Comparison of ENCODE assay signal across 15 cellular contexts in the genomic region with DNA sequence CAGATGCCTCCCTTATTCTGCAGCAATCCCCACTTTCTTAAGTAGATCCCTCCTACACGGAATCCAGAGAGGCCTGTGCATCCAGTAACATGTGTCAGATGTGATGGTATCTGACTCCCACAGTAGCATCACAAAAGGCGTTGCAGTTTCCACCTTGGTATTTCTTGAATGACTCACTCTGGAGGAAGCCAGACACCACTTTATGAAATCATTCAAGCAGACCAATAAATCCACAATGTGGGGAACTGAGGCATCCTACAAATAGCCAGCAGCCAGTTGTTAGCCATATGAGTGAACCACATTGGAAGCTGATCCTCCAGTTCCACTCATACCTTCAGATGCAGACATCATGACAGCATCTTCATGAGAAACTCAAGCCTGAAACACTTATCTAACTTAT.
DNase-seq lines count a peak whose midpoint lies in the region; ATAC-seq lines count a peak whose summit lies in the region.
"Had no signal": no experiment of that assay in that cellular context is flagged by ENCODE, and none has a peak within 500 bp of the region (broad histone marks: within the 10 kb centered on the region; RNA-seq: fewer than 3 reads in every experiment).

No MANE protein-coding gene starts in this region.

- DNase-seq in EH (ENCODE audit: low read depth), result peak; percentile 96
- peak; percentile 67 for DNase-seq in LHCN-M2 (ENCODE audit: low read depth)
- peak; percentile 65 for DNase-seq in skeletal muscle cell (ENCODE audit: low read depth)
- no peak for DNase-seq in NCI-H2171 (lab: John Stamatoyannopoulos, UW)
- DNase-seq: activated CD8-positive, alpha-beta memory T cell treated with anti-CD3 and anti-CD28 coated beads, Interleukin-2, amount 10 ng/mL, durations not matched to agents 7 days and 5 days; activated naive CD4-positive, alpha-beta T cell treated with anti-CD3 and anti-CD28 coated beads, Interleukin-2, amount 10 ng/mL, durations not matched to agents 7 days and 5 days; cerebellar nuclear complex; GF-D8; NCI-H1048; tibial artery had no signal

- H3K4me3 ChIP-seq in skeletal muscle cell (ENCODE audit: low read depth, low read length), result no peak overlapping the region
- H3K4me3 ChIP-seq: GM23338, SK-N-MC, tibial artery had no signal

- ATAC-seq in esophagus mucosa, result peak; percentile 22
- no peak for ATAC-seq in HG03520 (IDR thresholded peaks at IDR 0.05; ENCODE audit: unreplicated experiment)
- ATAC-seq in HG03280 (IDR thresholded peaks at IDR 0.05; ENCODE audit: unreplicated experiment), result no peak
- ATAC-seq: activated CD8-positive, alpha-beta memory T cell treated with anti-CD3 and anti-CD28 coated beads, Interleukin-2, amount 10 ng/mL, durations not matched to agents 7 days and 5 days; GM23338 had no signal
